2 cellular contexts compared by ENCODE assay signal in the genomic region with DNA sequence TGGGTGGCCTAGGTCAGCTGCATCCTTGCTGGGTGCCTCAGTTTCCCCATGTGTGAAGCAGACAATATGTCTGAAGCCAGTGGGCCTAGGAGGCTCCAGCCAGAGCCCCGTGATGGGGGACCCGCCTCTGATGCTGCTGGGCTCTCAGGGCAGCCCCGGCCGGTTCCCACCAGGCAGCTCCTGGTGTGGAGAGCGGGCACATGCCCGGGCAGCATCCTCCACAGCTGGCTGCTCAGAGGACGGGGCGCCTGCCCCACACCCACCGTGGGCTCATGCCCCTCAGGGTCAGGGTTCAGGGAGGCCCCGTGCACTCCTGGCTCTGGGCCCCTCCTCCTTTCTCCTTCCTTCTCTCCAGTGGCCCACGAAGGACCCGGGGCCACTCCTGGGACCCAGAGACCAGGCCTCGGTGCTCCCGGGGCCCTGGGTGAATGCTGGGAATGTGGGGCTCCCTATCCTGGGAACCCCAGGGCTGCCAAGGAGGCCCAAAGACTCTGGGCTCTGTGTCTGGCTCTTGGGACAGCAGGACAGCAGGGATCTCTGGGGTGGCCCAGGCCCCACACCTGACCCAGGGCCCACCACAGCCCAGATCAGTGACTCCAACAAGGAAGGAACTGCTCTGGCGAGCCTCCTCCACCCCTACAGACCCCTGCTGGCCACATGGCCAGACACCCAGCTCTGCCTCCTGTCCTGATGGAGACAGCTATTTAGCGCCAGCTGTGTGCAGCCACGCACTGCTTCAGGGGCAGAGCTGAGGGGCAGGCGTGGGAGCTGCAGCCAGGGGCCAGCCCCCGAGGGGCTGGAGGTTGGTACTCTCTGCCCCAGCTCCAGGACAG.
TF ChIP-seq lines count a peak whose summit lies in the region.

No MANE protein-coding gene starts in this region.

TF ChIP-seq in K562, 482 proteins besides CTCF, POLR2A, EP300 and RAD21:
- TF ChIP-seq ZNF75A (CRISPR knock-in tag; IDR thresholded peaks at IDR 0.05) = no peak
- peak; percentile 21; the same call in 1 of the 2 replicates for TF ChIP-seq POLR2G (IDR thresholded peaks at IDR 0.05; ENCODE audit: low read depth, low read length)
- peak; percentile 91 for TF ChIP-seq ZKSCAN8 (CRISPR knock-in tag; IDR thresholded peaks at IDR 0.05)

TF ChIP-seq in HepG2, 621 proteins besides CTCF, POLR2A, EP300 and RAD21:
- no peak for TF ChIP-seq IRF2 (CRISPR knock-in tag; IDR thresholded peaks at IDR 0.05)
- TF ChIP-seq HNRNPL (IDR thresholded peaks at IDR 0.05; ENCODE audit: low read depth, low read length) = 0 out of 2 replicates have a peak, but pooled peaks have one; percentile 38
